Comparison of ENCODE assay signal across 1 cellular context in the genomic region with DNA sequence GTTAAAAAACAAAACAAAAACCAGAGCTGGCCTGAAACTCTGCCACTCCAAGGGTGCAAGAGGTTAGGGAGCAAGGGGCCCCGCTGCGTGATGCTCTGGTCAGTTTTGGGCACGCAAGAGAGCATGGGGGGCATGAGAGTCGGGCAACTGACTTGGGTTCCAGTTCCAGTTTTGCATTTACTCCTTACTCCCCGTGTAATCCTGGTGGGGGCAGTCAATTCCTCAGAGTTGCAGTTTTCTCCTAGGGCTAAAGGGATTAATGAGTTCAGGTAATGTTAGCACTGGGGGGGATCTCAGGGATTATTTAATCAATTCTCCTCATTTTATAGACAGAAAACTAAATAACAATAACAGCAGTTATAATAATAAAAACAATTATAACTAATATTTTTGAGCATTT.
TF ChIP-seq lines count a peak whose summit lies in the region.

No MANE protein-coding gene starts in this region.

TF ChIP-seq in H1, 55 proteins besides CTCF, POLR2A, EP300 and RAD21:
- TF ChIP-seq NANOG (IDR thresholded peaks at IDR 0.05; ENCODE audit: insufficient read depth, low read depth, low read length, poor library complexity, severe bottlenecking) (no peak), HDAC6 (IDR thresholded peaks at IDR 0.05; ENCODE audit: low read depth, low read length) (no peak)
TF ChIP-seq in H1: peak in this region for 0.
